1 cellular context compared by ENCODE assay signal in genomic region chr3:10010546-10011465, GRCh38.
TF ChIP-seq lines count a peak whose summit lies in the region.

No MANE protein-coding gene starts in this region.

TF ChIP-seq in SK-N-SH treated with all-trans-retinoic acid at 6 μM for 48 hours, 23 proteins besides CTCF, POLR2A, EP300 and RAD21 (continued from another document):
- TF ChIP-seq SNAI2 (CRISPR knock-in tag; IDR thresholded peaks at IDR 0.05) (no peak), ZNF70 (CRISPR knock-in tag; IDR thresholded peaks at IDR 0.05) (no peak), ISL1 (CRISPR knock-in tag; IDR thresholded peaks at IDR 0.05) (no peak)
